Comparison of ENCODE assay signal across 14 cellular contexts in genomic region chr15:73928971-73929627, GRCh38. TPM values are rescaled to one million over a fixed set of nuclear protein-coding genes. Genes with fewer than 3 reads are reported as not detected.
DNase-seq lines count a peak whose midpoint lies in the region; ATAC-seq and TF ChIP-seq lines count a peak whose summit lies in the region.
"Had no signal": no experiment of that assay in that cellular context is flagged by ENCODE, and none has a peak within 500 bp of the region (broad histone marks: within the 10 kb centered on the region; RNA-seq: fewer than 3 reads in every experiment).

No MANE protein-coding gene starts in this region.

- H3K36me3 ChIP-seq in smooth muscle cell (ENCODE audit: low read depth), result no peaks in the 10 kb centered on the region

- peak overlapping the region; percentile 49 for H3K4me3 Mint-ChIP-seq in T-helper 1 cell treated with Interleukin-12 subunit alpha and Interleukin-12 subunit beta and Interleukin-4 antibody, amounts not matched to agents 30 μg/mL and 1 μg/mL, for 36 hours
- peak overlapping the region; percentile 60 for H3K4me3 Mint-ChIP-seq in T-helper 17 cell

- peaks cover 25% of the 10 kb centered on the region for H3K4me1 Mint-ChIP-seq in T-helper 1 cell treated with Interleukin-12 subunit alpha and Interleukin-12 subunit beta and Interleukin-4 antibody, amounts not matched to agents 30 μg/mL and 1 μg/mL, for 36 hours (ENCODE audit: low read depth)
- H3K4me1 Mint-ChIP-seq in T-helper 17 cell, result peaks cover 25% of the 10 kb centered on the region

- H3K27me3 Mint-ChIP-seq in T-helper 1 cell treated with Interleukin-12 subunit alpha and Interleukin-12 subunit beta and Interleukin-4 antibody, amounts not matched to agents 30 μg/mL and 1 μg/mL, for 36 hours (ENCODE audit: low read depth), result peaks cover 15% of the 10 kb centered on the region
- no peaks in the 10 kb centered on the region for H3K27me3 Mint-ChIP-seq in T-helper 17 cell

- H3K4me1 ChIP-seq in smooth muscle cell (ENCODE audit: low read depth) (peaks cover 33% of the 10 kb centered on the region), foreskin keratinocyte (peaks cover 6% of the 10 kb centered on the region)

- peaks cover 88% of the 10 kb centered on the region for H3K79me2 ChIP-seq in smooth muscle cell (ENCODE audit: low read depth)

- peaks cover 59% of the 10 kb centered on the region for H4K20me1 ChIP-seq in smooth muscle cell (ENCODE audit: low read depth)

- H3K9me3 Mint-ChIP-seq in T-helper 1 cell treated with Interleukin-12 subunit alpha and Interleukin-12 subunit beta and Interleukin-4 antibody, amounts not matched to agents 30 μg/mL and 1 μg/mL, for 36 hours, result no peaks in the 10 kb centered on the region

- H3K27ac ChIP-seq in smooth muscle cell (ENCODE audit: low read depth) (peak overlapping the region; percentile 96), foreskin keratinocyte (no peak overlapping the region)
- H3K27ac ChIP-seq: epithelial cell of prostate had no signal

- WGBS in smooth muscle cell (ENCODE audit: low lambda C conversion rate), result 54% methylated on average over 5 of the region's 5 CpGs

- H3K27me3 ChIP-seq in smooth muscle cell (ENCODE audit: low read depth) (no peaks in the 10 kb centered on the region), foreskin keratinocyte (no peaks in the 10 kb centered on the region)

- no peaks in the 10 kb centered on the region for H3K36me3 Mint-ChIP-seq in T-helper 1 cell treated with Interleukin-12 subunit alpha and Interleukin-12 subunit beta and Interleukin-4 antibody, amounts not matched to agents 30 μg/mL and 1 μg/mL, for 36 hours (ENCODE audit: low read depth)
- H3K36me3 Mint-ChIP-seq in T-helper 17 cell (ENCODE audit: low read depth), result no peaks in the 10 kb centered on the region

- no peak for ATAC-seq in T-helper 17 cell
- ATAC-seq in GM21786 (IDR thresholded peaks at IDR 0.05; ENCODE audit: unreplicated experiment), result no peak
- ATAC-seq in foreskin keratinocyte, result no peak

- H3K9me3 ChIP-seq in T-helper 17 cell (ENCODE audit: control insufficient read depth, low read length, poor library complexity, severe bottlenecking) (no peaks in the 10 kb centered on the region), smooth muscle cell (replicated peaks; ENCODE audit: low read depth) (no peaks in the 10 kb centered on the region)

- H3K4me3 ChIP-seq in fibroblast of pulmonary artery (replicated peaks; ENCODE audit: low read depth, low read length) (peak overlapping the region; percentile 69), smooth muscle cell (peak overlapping the region; percentile 82)

- no peak for DNase-seq in T-helper 1 cell
- DNase-seq in T-helper 17 cell, result no peak
- DNase-seq in fibroblast of pulmonary artery (ENCODE audit: low read depth), result no peak
- no peak for DNase-seq in smooth muscle cell (lab: John Stamatoyannopoulos, UW; ENCODE audit: unreplicated experiment)
- DNase-seq in DMS114 treated with DMSO at 0.1 percent for 48 hours (lab: John Stamatoyannopoulos, UW; ENCODE audit: unreplicated experiment), result no peak
- no peak for DNase-seq in foreskin keratinocyte
- DNase-seq: activated effector memory CD4-positive, alpha-beta T cell treated with Interleukin-2 at 50 U/mL for 16 hours; AML-193; NCI-H1436 treated with DMSO at 0.1 percent for 48 hours; stimulated activated naive CD4-positive, alpha-beta T cell had no signal

- H3K4me2 ChIP-seq in smooth muscle cell, result peak overlapping the region; percentile 96

- no peak overlapping the region for H3K27ac Mint-ChIP-seq in T-helper 1 cell treated with Interleukin-12 subunit alpha and Interleukin-12 subunit beta and Interleukin-4 antibody, amounts not matched to agents 30 μg/mL and 1 μg/mL, for 36 hours
- H3K27ac Mint-ChIP-seq in T-helper 17 cell, result peak overlapping the region; percentile 45

- TF ChIP-seq CTCF in fibroblast of pulmonary artery (IDR thresholded peaks at IDR 0.05; ENCODE audit: low read length, missing control alignments), result no peak
- TF ChIP-seq CTCF in smooth muscle cell (IDR thresholded peaks at IDR 0.05; ENCODE audit: borderline replicate concordance, insufficient read depth, poor library complexity, severe bottlenecking), result no peak
- TF ChIP-seq CTCF in foreskin keratinocyte (conservative IDR thresholded peaks at IDR 0.05), result no peak

- H3F3A ChIP-seq in smooth muscle cell (ENCODE audit: low read depth), result no peaks in the 10 kb centered on the region

- no peak overlapping the region for H2AFZ ChIP-seq in smooth muscle cell (ENCODE audit: low read depth)

- H3K9ac ChIP-seq in smooth muscle cell (ENCODE audit: low read depth), result peak overlapping the region; percentile 35

RNA-seq across cellular contexts. Expression of gene LOXL1, which starts 2.8 kb away (rescaled TPM):
- total RNA-seq in T-helper 17 cell (1 to 10 TPM; 2.9 to 8.4 TPM), smooth muscle cell (239 and 252 TPM in 2 replicates), foreskin keratinocyte (8.1 and 13.3 TPM in 2 replicates)
- polyA plus RNA-seq in smooth muscle cell (736 and 899 TPM in 2 replicates), foreskin keratinocyte (9.7 and 14.9 TPM in 2 replicates)

RNA-seq across cellular contexts. Expression of gene TBC1D21, which starts 55.7 kb away (rescaled TPM):
- total RNA-seq in T-helper 17 cell (not detected), smooth muscle cell (not detected in 2 replicates), foreskin keratinocyte (not detected in 2 replicates)
- polyA plus RNA-seq in smooth muscle cell (not detected in 2 replicates), foreskin keratinocyte (not detected in 2 replicates)
- total RNA-seq: liver had no signal
- polyA plus RNA-seq: liver had no signal

Comparison
In these comparisons a context has a peak if more than half of its experiments do, and no peak if none do; other contexts are left out.
1. RNA of gene LOXL1, which starts 2.8 kb away (total RNA-seq): 239 to 252 TPM in smooth muscle cell; 8.1 to 13.3 TPM in foreskin keratinocyte and 2.9 to 8.4 TPM in T-helper 17 cell; every median in the first group is over 10 times any median in the second.